Comparison of ENCODE assay signal across 9 cellular contexts in the genomic region with DNA sequence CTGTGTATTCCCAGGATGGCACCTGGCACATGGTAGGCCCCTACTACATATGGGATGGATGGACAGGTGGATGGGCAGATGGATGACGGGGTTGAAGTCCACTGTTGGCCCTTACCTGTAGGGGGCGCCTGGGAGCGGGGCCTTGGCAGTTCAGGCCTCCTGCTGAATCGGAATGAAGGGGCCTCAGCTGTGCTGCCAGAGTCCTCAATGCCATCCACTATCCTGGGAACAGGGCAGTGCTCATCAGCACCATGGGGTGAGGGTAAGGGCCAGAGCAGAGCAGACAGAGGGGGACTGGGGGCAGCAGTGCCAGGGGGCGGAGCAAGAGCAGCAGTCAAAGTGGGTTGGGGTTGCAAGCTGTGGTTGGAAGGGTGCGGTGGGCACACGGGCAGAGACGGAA. TPM values are rescaled to one million over a fixed set of nuclear protein-coding genes. Genes with fewer than 3 reads are reported as not detected.
DNase-seq lines count a peak whose midpoint lies in the region; ATAC-seq, FAIRE-seq and TF ChIP-seq lines count a peak whose summit lies in the region.
"Had no signal": no experiment of that assay in that cellular context is flagged by ENCODE, and none has a peak within 500 bp of the region (broad histone marks: within the 10 kb centered on the region; RNA-seq: fewer than 3 reads in every experiment).

No MANE protein-coding gene starts in this region.

- H3K4me1 Mint-ChIP-seq in chondrocyte (ENCODE audit: low read depth) = no peaks in the 10 kb centered on the region

- no peak overlapping the region for H3K4me3 Mint-ChIP-seq in chondrocyte (ENCODE audit: unreplicated experiment)

- TF ChIP-seq POLR2A in GM12892 (IDR thresholded peaks at IDR 0.05; ENCODE audit: low read depth, low read length) = no peak

- ATAC-seq in HG03139 (IDR thresholded peaks at IDR 0.05; ENCODE audit: unreplicated experiment) = no peak

- no peaks in the 10 kb centered on the region for H3K27me3 ChIP-seq in OCI-LY3 (ENCODE audit: low read depth, low read length)
- no peaks in the 10 kb centered on the region for H3K27me3 ChIP-seq in smooth muscle cell (ENCODE audit: low read depth)

- H3K36me3 ChIP-seq in OCI-LY3 (replicated peaks; ENCODE audit: low read depth, low read length) = no peaks in the 10 kb centered on the region
- H3K36me3 ChIP-seq in smooth muscle cell (ENCODE audit: low read depth) = no peaks in the 10 kb centered on the region

- no peak overlapping the region for H3K27ac Mint-ChIP-seq in chondrocyte (ENCODE audit: unreplicated experiment)

- H3K79me2 ChIP-seq in OCI-LY3 (ENCODE audit: low read length) (no peaks in the 10 kb centered on the region), smooth muscle cell (ENCODE audit: low read depth) (no peaks in the 10 kb centered on the region)

- TF ChIP-seq CTCF in OCI-LY3 (IDR thresholded peaks at IDR 0.05; ENCODE audit: low read depth, low read length) (peak; percentile 68), chondrocyte (IDR thresholded peaks at IDR 0.05) (peak; percentile 57), smooth muscle cell (IDR thresholded peaks at IDR 0.05; ENCODE audit: borderline replicate concordance, insufficient read depth, poor library complexity, severe bottlenecking) (peak; percentile 36)

- H3K27me3 Mint-ChIP-seq in chondrocyte (ENCODE audit: low read depth) = peaks cover 2% of the 10 kb centered on the region

- DNase-seq in GM12892 (ENCODE audit: insufficient read length) (peak; percentile 45), chondrocyte (ENCODE audit: low spot score) (no peak), smooth muscle cell (lab: John Stamatoyannopoulos, UW; ENCODE audit: unreplicated experiment) (no peak), T1000 (lab: John Stamatoyannopoulos, UW) (no peak), retina (no peak), GM19240 (ENCODE audit: insufficient read length, low spot score) (no peak)

- H3K27ac ChIP-seq in OCI-LY3 (ENCODE audit: low read length) (no peak overlapping the region), smooth muscle cell (ENCODE audit: low read depth) (no peak overlapping the region)

- FAIRE-seq in GM12892 (lab: Jason Lieb, UNC) = no peak

- WGBS in smooth muscle cell (ENCODE audit: low lambda C conversion rate) = 70% methylated on average over 8 of the region's 8 CpGs

- H3K9me3 ChIP-seq in OCI-LY3 (ENCODE audit: insufficient read depth, low read length) (no peaks in the 10 kb centered on the region), smooth muscle cell (replicated peaks; ENCODE audit: low read depth) (no peaks in the 10 kb centered on the region)

- H4K20me1 ChIP-seq in OCI-LY3 (ENCODE audit: insufficient read depth, low read length) = no peaks in the 10 kb centered on the region
- no peaks in the 10 kb centered on the region for H4K20me1 ChIP-seq in smooth muscle cell (ENCODE audit: low read depth)

- H3K36me3 Mint-ChIP-seq in chondrocyte (ENCODE audit: low read depth) = no peaks in the 10 kb centered on the region

- H3K9ac ChIP-seq in OCI-LY3 (ENCODE audit: low read length) = no peak overlapping the region
- no peak overlapping the region for H3K9ac ChIP-seq in smooth muscle cell (ENCODE audit: low read depth)

- H3K4me1 ChIP-seq in OCI-LY3 (ENCODE audit: low read length) = peaks cover 36% of the 10 kb centered on the region
- no peaks in the 10 kb centered on the region for H3K4me1 ChIP-seq in smooth muscle cell (ENCODE audit: low read depth)

- H2AFZ ChIP-seq in OCI-LY3 (ENCODE audit: low read depth, low read length) (no peak overlapping the region), smooth muscle cell (ENCODE audit: low read depth) (no peak overlapping the region)

- H3K4me2 ChIP-seq in OCI-LY3 (ENCODE audit: low read length) (no peak overlapping the region), smooth muscle cell (no peak overlapping the region)

- no peak overlapping the region for H3K4me3 ChIP-seq in OCI-LY3 (ENCODE audit: low read length)
- no peak overlapping the region for H3K4me3 ChIP-seq in smooth muscle cell

- no peaks in the 10 kb centered on the region for H3F3A ChIP-seq in smooth muscle cell (ENCODE audit: low read depth)

- H3K9me3 Mint-ChIP-seq in chondrocyte (ENCODE audit: low read depth) = no peaks in the 10 kb centered on the region

RNA-seq across cellular contexts. Expression of a gene that starts 8.3 kb away (rescaled TPM):
- 34.2 TPM for polyA plus RNA-seq in GM12892 (2012; ENCODE audit: missing spikeins)
- total RNA-seq in chondrocyte (107 to 118 TPM (median 116 TPM) in 3 replicates), smooth muscle cell (92.8 and 113 TPM in 2 replicates)
- 152 and 158 TPM in 2 replicates for polyA plus RNA-seq in smooth muscle cell

RNA-seq across cellular contexts. Expression of a gene that starts 17.8 kb away (rescaled TPM):
- 0.59 TPM for polyA plus RNA-seq in GM12892 (2012; ENCODE audit: missing spikeins)
- not detected in 3 replicates for total RNA-seq in chondrocyte
- not detected in 2 replicates for total RNA-seq in smooth muscle cell
- polyA plus RNA-seq in smooth muscle cell = not detected in 2 replicates

RNA-seq across cellular contexts. Expression of a gene that starts 22.1 kb away (rescaled TPM):
- polyA plus RNA-seq in GM12892 (2012; ENCODE audit: missing spikeins) = not detected
- total RNA-seq in chondrocyte = not detected in 3 replicates
- total RNA-seq in smooth muscle cell = not detected in 2 replicates
- not detected in 2 replicates for polyA plus RNA-seq in smooth muscle cell
- total RNA-seq: activated CD8-positive, alpha-beta memory T cell treated with anti-CD3 and anti-CD28 coated beads for 36 hours had no signal

RNA-seq across cellular contexts. Expression of a gene that starts 31.2 kb away (rescaled TPM):
- 9.5 TPM for polyA plus RNA-seq in GM12892 (2012; ENCODE audit: missing spikeins)
- 3.5 to 8.9 TPM (median 7.8 TPM) in 3 replicates for total RNA-seq in chondrocyte
- 0.76 and 11.5 TPM in 2 replicates for total RNA-seq in smooth muscle cell
- 4.8 and 6.0 TPM in 2 replicates for polyA plus RNA-seq in smooth muscle cell

RNA-seq across cellular contexts. Expression of a gene that starts 40.5 kb away (rescaled TPM):
- not detected for polyA plus RNA-seq in GM12892 (2012; ENCODE audit: missing spikeins)
- total RNA-seq in chondrocyte (not detected in 3 replicates), smooth muscle cell (not detected in 2 replicates)
- polyA plus RNA-seq in smooth muscle cell = 0.39 and 1.0 TPM in 2 replicates
